8 cellular contexts compared by ENCODE assay signal in genomic region chr19:11797491-11797890, GRCh38. TPM values are rescaled to one million over a fixed set of nuclear protein-coding genes. Genes with fewer than 3 reads are reported as not detected.
DNase-seq lines count a peak whose midpoint lies in the region; ATAC-seq, FAIRE-seq and TF ChIP-seq lines count a peak whose summit lies in the region.

No MANE protein-coding gene starts in this region.

- H3K27ac Mint-ChIP-seq in CD8-positive, alpha-beta T cell: peak overlapping the region; percentile 91
- no peak overlapping the region for H3K27ac Mint-ChIP-seq in astrocyte (ENCODE audit: unreplicated experiment)

- H3K9ac ChIP-seq in astrocyte (ENCODE audit: low read length): no peak overlapping the region

- H4K20me1 ChIP-seq in astrocyte (ENCODE audit: insufficient read depth, low read length): no peaks in the 10 kb centered on the region

- ATAC-seq in CD8-positive, alpha-beta T cell: peak; percentile 58
- ATAC-seq in right cardiac atrium: peak; percentile 94 to 95

- DNase-seq in CD8-positive, alpha-beta T cell: peak; percentile 51 to 84 (median 78)
- DNase-seq in HCEC 1CT (peak; percentile 72), NCI-H146 treated with DMSO at 0.1 percent for 48 hours (lab: John Stamatoyannopoulos, UW; ENCODE audit: unreplicated experiment) (peak; percentile 96), T-helper 22 cell (ENCODE audit: low read depth) (peak; percentile 50), astrocyte (ENCODE audit: low read depth) (peak; percentile 49), right cardiac atrium (peak; percentile 80 to 90 (median 89)), pulmonary artery endothelial cell (ENCODE audit: low read depth, low spot score) (peak; percentile 26), uterus (peak; percentile 81 to 89)

- H3K4me3 Mint-ChIP-seq in CD8-positive, alpha-beta T cell: peak overlapping the region; percentile 89
- H3K4me3 Mint-ChIP-seq in astrocyte (ENCODE audit: unreplicated experiment): no peak overlapping the region

- H3K27me3 ChIP-seq in CD8-positive, alpha-beta T cell (ENCODE audit: insufficient read depth, low read length): no peaks in the 10 kb centered on the region
- no peaks in the 10 kb centered on the region for H3K27me3 ChIP-seq in astrocyte (ENCODE audit: insufficient read depth, low read length)
- H3K27me3 ChIP-seq in right cardiac atrium (ENCODE audit: control insufficient read depth, insufficient read depth): no peaks in the 10 kb centered on the region
- no peaks in the 10 kb centered on the region for H3K27me3 ChIP-seq in uterus

- H3K4me3 ChIP-seq in CD8-positive, alpha-beta T cell (ENCODE audit: low read depth, low read length): no peak overlapping the region
- no peak overlapping the region for H3K4me3 ChIP-seq in astrocyte (ENCODE audit: insufficient read depth, low read depth, low read length)
- peak overlapping the region; percentile 16 for H3K4me3 ChIP-seq in right cardiac atrium (ENCODE audit: low read length)
- peak overlapping the region in 1 of 2 donors; percentile 41 for H3K4me3 ChIP-seq in uterus

- no peak overlapping the region for H2AFZ ChIP-seq in astrocyte (ENCODE audit: low read depth, low read length)

- peaks cover 17% of the 10 kb centered on the region for H3K4me1 Mint-ChIP-seq in CD8-positive, alpha-beta T cell (ENCODE audit: low read depth)
- H3K4me1 Mint-ChIP-seq in astrocyte (ENCODE audit: low read depth, unreplicated experiment): no peaks in the 10 kb centered on the region

- H3K4me1 ChIP-seq in CD8-positive, alpha-beta T cell (ENCODE audit: insufficient read depth, low read length): peaks cover 12% of the 10 kb centered on the region
- H3K4me1 ChIP-seq in astrocyte (ENCODE audit: insufficient read depth, low read length): no peaks in the 10 kb centered on the region
- peaks cover 4% of the 10 kb centered on the region for H3K4me1 ChIP-seq in right cardiac atrium (ENCODE audit: control insufficient read depth, insufficient read depth, low read length)
- no peaks in the 10 kb centered on the region for H3K4me1 ChIP-seq in uterus

- no peak overlapping the region for H3K27ac ChIP-seq in CD8-positive, alpha-beta T cell (ENCODE audit: low read depth, low read length)
- no peak overlapping the region for H3K27ac ChIP-seq in astrocyte (ENCODE audit: low read depth, low read length)
- no peak overlapping the region for H3K27ac ChIP-seq in right cardiac atrium (ENCODE audit: low read length)
- peak overlapping the region in 1 of 2 donors; percentile 67 for H3K27ac ChIP-seq in uterus

- peak; percentile 85 for TF ChIP-seq CTCF in CD8-positive, alpha-beta T cell (IDR thresholded peaks at IDR 0.05)
- TF ChIP-seq CTCF in astrocyte (IDR thresholded peaks at IDR 0.05; ENCODE audit: insufficient read depth, low read depth, low read length) (peak; percentile 30), uterus (IDR thresholded peaks at IDR 0.05) (peak; percentile 84 to 93 (median 88))

- no peak overlapping the region for H3K4me2 ChIP-seq in astrocyte (ENCODE audit: low read length)

- no peak for TF ChIP-seq POLR2A in uterus (IDR thresholded peaks at IDR 0.05)

- POLR2A ChIA-PET in CD8-positive, alpha-beta T cell (lab: Charles Lee): interaction anchor here (0.9 to 1.6 kb wide), 7 partner anchors 15 to 343 kb away, joined by 3 to 6 read pairs (median 3); partner anchors contain the start of genes ZNF20 and ZNF440

- FAIRE-seq in astrocyte (lab: Jason Lieb, UNC): no peak

- CTCF ChIA-PET in CD8-positive, alpha-beta T cell (lab: Charles Lee): interaction anchor here (0.6 to 6.1 kb wide), 46 partner anchors 11 to 913 kb away, joined by 3 to 68 read pairs (median 4); partner anchors contain the start of genes ZNF136, ZNF20, ZNF440 and ZNF441

- no peaks in the 10 kb centered on the region for H3K9me3 ChIP-seq in CD8-positive, alpha-beta T cell (ENCODE audit: low read length)
- H3K9me3 ChIP-seq in astrocyte (ENCODE audit: insufficient read depth, low read depth, low read length): peaks cover 5% of the 10 kb centered on the region
- H3K9me3 ChIP-seq in right cardiac atrium (ENCODE audit: control insufficient read depth, low read length): no peaks in the 10 kb centered on the region
- H3K9me3 ChIP-seq in uterus: no peaks in the 10 kb centered on the region

- no peaks in the 10 kb centered on the region for H3K27me3 Mint-ChIP-seq in CD8-positive, alpha-beta T cell (ENCODE audit: low read depth)
- H3K27me3 Mint-ChIP-seq in astrocyte (ENCODE audit: low read depth, unreplicated experiment): no peaks in the 10 kb centered on the region

- no peaks in the 10 kb centered on the region for H3K36me3 ChIP-seq in CD8-positive, alpha-beta T cell (ENCODE audit: insufficient read depth, low read length)
- no peaks in the 10 kb centered on the region for H3K36me3 ChIP-seq in astrocyte (ENCODE audit: insufficient read depth, low read length)
- no peaks in the 10 kb centered on the region for H3K36me3 ChIP-seq in uterus

- no peaks in the 10 kb centered on the region for H3K9me3 Mint-ChIP-seq in CD8-positive, alpha-beta T cell
- H3K9me3 Mint-ChIP-seq in astrocyte (ENCODE audit: unreplicated experiment): peaks cover 5% of the 10 kb centered on the region

- H3K79me2 ChIP-seq in astrocyte (ENCODE audit: insufficient read depth, low read length): no peaks in the 10 kb centered on the region

- 9% methylated on average over 8 of the region's 8 CpGs for WGBS in right cardiac atrium

- intact Hi-C loops in CD8-positive, alpha-beta T cell (cut with DNase I, micrococcal nuclease): loop anchor here (1.0 to 10.0 kb wide), 6 partner anchors 85 to 344 kb away; no protein-coding TSS in a partner anchor
- intact Hi-C loops in right cardiac atrium (cut with DNase I) (loop anchor here in 2 of 4 donors (5.0 to 10.0 kb wide), 3 partner anchors 190 to 345 kb away; partner anchors contain the start of gene ZNF20 (in 1 of the 2)), uterus (cut with DNase I; ENCODE audit: low total_unique reads) (loop anchor here (5.0 kb wide), 1 partner anchor 190 kb away; no protein-coding TSS in a partner anchor)

- peaks cover 3% of the 10 kb centered on the region for H3K36me3 Mint-ChIP-seq in CD8-positive, alpha-beta T cell
- H3K36me3 Mint-ChIP-seq in astrocyte (ENCODE audit: low read depth, unreplicated experiment): no peaks in the 10 kb centered on the region

RNA-seq across cellular contexts. Expression of gene ZNF491, which starts 0.8 kb away (rescaled TPM):
- total RNA-seq in CD8-positive, alpha-beta T cell: under 1 TPM; 0.43 to 0.89 TPM
- total RNA-seq in astrocyte: not detected in 2 replicates
- 1 to 10 TPM; 3.1 to 3.8 (median 3.4) TPM for total RNA-seq in right cardiac atrium
- polyA plus RNA-seq in right cardiac atrium: 2.2 TPM
- total RNA-seq in pulmonary artery endothelial cell: 0.86 and 1.7 TPM in 2 replicates
- 10 to 100 TPM in 1 of 4 donors, 1 to 10 TPM in 2, under 1 TPM in 1; 0.59 to 10.9 (median 4.2) TPM for total RNA-seq in uterus

RNA-seq across cellular contexts. Expression of gene ZNF440, which starts 16.6 kb away (rescaled TPM):
- total RNA-seq in CD8-positive, alpha-beta T cell: 1 to 10 TPM; 6.4 to 7.9 TPM
- not detected in 2 replicates for total RNA-seq in astrocyte
- total RNA-seq in right cardiac atrium: 1 to 10 TPM; 4.9 to 7.5 (median 6.2) TPM
- 4.0 TPM for polyA plus RNA-seq in right cardiac atrium
- total RNA-seq in pulmonary artery endothelial cell: 6.3 and 10.5 TPM in 2 replicates
- 100 to 1,000 TPM in 1 of 4 donors, 10 to 100 TPM in 3; 18.5 to 139 (median 23.0) TPM for total RNA-seq in uterus

RNA-seq across cellular contexts. Expression of gene ZNF441, which starts 30.7 kb away (rescaled TPM):
- total RNA-seq in CD8-positive, alpha-beta T cell: 1 to 10 TPM; 1.9 to 2.3 TPM
- total RNA-seq in astrocyte (not detected in 2 replicates), right cardiac atrium (1 to 10 TPM; 5.6 to 6.8 (median 6.7) TPM), pulmonary artery endothelial cell (8.2 and 8.9 TPM in 2 replicates), uterus (10 to 100 TPM in 3 of 4 donors, 1 to 10 TPM in 1; 8.5 to 25.6 (median 19.8) TPM)
- polyA plus RNA-seq in right cardiac atrium: 3.0 TPM

RNA-seq across cellular contexts. Expression of gene ZNF439, which starts 51.0 kb away (rescaled TPM):
- 1 to 10 TPM; 6.2 to 7.9 TPM for total RNA-seq in CD8-positive, alpha-beta T cell
- total RNA-seq in astrocyte: not detected in 2 replicates
- 1 to 10 TPM; 4.7 to 5.5 (median 5.4) TPM for total RNA-seq in right cardiac atrium
- 4.7 TPM for polyA plus RNA-seq in right cardiac atrium
- total RNA-seq in pulmonary artery endothelial cell: 0.26 and 4.5 TPM in 2 replicates
- total RNA-seq in uterus: 10 to 100 TPM in 2 of 4 donors, 1 to 10 TPM in 2; 5.4 to 19.8 (median 11.0) TPM

RNA-seq across cellular contexts. Expression of gene ZNF823, which starts 58.7 kb away (rescaled TPM):
- total RNA-seq in CD8-positive, alpha-beta T cell: 1 to 10 TPM; 2.8 to 4.3 TPM
- 2.2 and 5.4 TPM in 2 replicates for total RNA-seq in astrocyte
- 1 to 10 TPM; 2.6 to 6.0 (median 4.5) TPM for total RNA-seq in right cardiac atrium
- polyA plus RNA-seq in right cardiac atrium: 2.2 TPM
- total RNA-seq in pulmonary artery endothelial cell: 5.1 and 10.2 TPM in 2 replicates
- 10 to 100 TPM in 3 of 4 donors, 1 to 10 TPM in 1; 3.2 to 24.1 (median 20.0) TPM for total RNA-seq in uterus

Comparison
In these comparisons a context has a peak if more than half of its experiments do, and no peak if none do; other contexts are left out.
1. DNase-seq: peak in every context shown above with its lines; median percentile 96 in NCI-H146 treated with DMSO at 0.1 percent for 48 hours; 89 in right cardiac atrium; 85 in uterus; 78 in CD8-positive, alpha-beta T cell; 72 in HCEC 1CT; 50 in T-helper 22 cell; 49 in astrocyte; 26 in pulmonary artery endothelial cell.
2. CTCF ChIP-seq: peak in every context shown above with its lines; median percentile 88 in uterus; 85 in CD8-positive, alpha-beta T cell; 30 in astrocyte.